Comparison of ENCODE assay signal across 15 cellular contexts in genomic region chr1:43238991-43239469, GRCh38. TPM values are rescaled to one million over a fixed set of nuclear protein-coding genes. Genes with fewer than 3 reads are reported as not detected.
DNase-seq lines count a peak whose midpoint lies in the region; ATAC-seq lines count a peak whose summit lies in the region.
"Had no signal": no experiment of that assay in that cellular context is flagged by ENCODE, and none has a peak within 500 bp of the region (broad histone marks: within the 10 kb centered on the region; RNA-seq: fewer than 3 reads in every experiment).

No MANE protein-coding gene starts in this region.

- peak overlapping the region; percentile 25 for H3K27ac Mint-ChIP-seq in activated naive CD4-positive, alpha-beta T cell treated with anti-CD3 and anti-CD28 coated beads for 36 hours
- H3K27ac Mint-ChIP-seq: activated CD8-positive, alpha-beta T cell treated with anti-CD3 and anti-CD28 coated beads for 36 hours had no signal

- ATAC-seq in HG03196 (IDR thresholded peaks at IDR 0.05; ENCODE audit: unreplicated experiment) (peak; percentile 12), sciatic nerve (no peak)
- ATAC-seq: activated CD8-positive, alpha-beta T cell treated with anti-CD3 and anti-CD28 coated beads for 36 hours had no signal

- no peak for DNase-seq in activated naive CD4-positive, alpha-beta T cell treated with anti-CD3 and anti-CD28 coated beads for 36 hours
- DNase-seq in activated naive CD4-positive, alpha-beta T cell (lab: John Stamatoyannopoulos, UW): no peak
- DNase-seq in ecto neural progenitor cell (ENCODE audit: low spot score) (peak; percentile 17), ureter (ENCODE audit: low spot score) (peak; percentile 31), NCI-H2196 (lab: John Stamatoyannopoulos, UW; ENCODE audit: unreplicated experiment) (no peak), NCI-H1930 (lab: John Stamatoyannopoulos, UW) (no peak), sciatic nerve (ENCODE audit: low spot score) (no peak)
- DNase-seq: activated CD8-positive, alpha-beta T cell treated with anti-CD3 and anti-CD28 coated beads for 36 hours; Caco-2; effector memory CD4-positive, alpha-beta T cell; mesenchymal stem cell; NCI-H187 treated with DMSO at 0.1 percent for 48 hours; T-helper 9 cell had no signal

- peaks cover 2% of the 10 kb centered on the region for H3K27me3 Mint-ChIP-seq in activated naive CD4-positive, alpha-beta T cell treated with anti-CD3 and anti-CD28 coated beads for 36 hours (ENCODE audit: low read depth)
- H3K27me3 Mint-ChIP-seq: activated CD8-positive, alpha-beta T cell treated with anti-CD3 and anti-CD28 coated beads for 36 hours had no signal

- H3K36me3 Mint-ChIP-seq in activated naive CD4-positive, alpha-beta T cell treated with anti-CD3 and anti-CD28 coated beads for 36 hours (ENCODE audit: low read depth): no peaks in the 10 kb centered on the region
- H3K36me3 Mint-ChIP-seq: brain had no signal

- intact Hi-C loops in activated naive CD4-positive, alpha-beta T cell treated with anti-CD3 and anti-CD28 coated beads for 36 hours (cut with micrococcal nuclease): loop anchor here (1.0 kb wide), 1 partner anchor 119 kb away; the partner anchor contains the start of gene CDC20
- intact Hi-C loops in sciatic nerve (cut with DNase I): loop anchor here (10.0 kb wide), 1 partner anchor 146 kb away; the partner anchor contains the start of genes MED8 and SZT2

- no peaks in the 10 kb centered on the region for H3K4me1 Mint-ChIP-seq in activated naive CD4-positive, alpha-beta T cell treated with anti-CD3 and anti-CD28 coated beads for 36 hours (ENCODE audit: low read depth)

- no peaks in the 10 kb centered on the region for H3K9me3 Mint-ChIP-seq in activated naive CD4-positive, alpha-beta T cell treated with anti-CD3 and anti-CD28 coated beads for 36 hours
- H3K9me3 Mint-ChIP-seq: activated CD8-positive, alpha-beta T cell treated with anti-CD3 and anti-CD28 coated beads for 36 hours; brain had no signal

- no peak overlapping the region for H3K4me3 Mint-ChIP-seq in activated naive CD4-positive, alpha-beta T cell treated with anti-CD3 and anti-CD28 coated beads for 36 hours
- H3K4me3 Mint-ChIP-seq: activated CD8-positive, alpha-beta T cell treated with anti-CD3 and anti-CD28 coated beads for 36 hours; brain had no signal

- CTCF ChIA-PET in activated naive CD4-positive, alpha-beta T cell treated with anti-CD3 and anti-CD28 coated beads for 36 hours (lab: Charles Lee): interaction anchor here (0.7 to 3.4 kb wide), 4 partner anchors 12 to 610 kb away, joined by 3 to 14 read pairs (median 4); no protein-coding TSS in a partner anchor

RNA-seq across cellular contexts. Expression of gene TMEM125, which starts 30.8 kb away (rescaled TPM):
- total RNA-seq in activated naive CD4-positive, alpha-beta T cell treated with anti-CD3 and anti-CD28 coated beads for 36 hours: under 1 TPM in 1 of 2 experiments, not detected in 1; 0.21 TPM
- total RNA-seq in ureter (12.1 TPM), sciatic nerve (3.2 TPM)

RNA-seq across cellular contexts. Expression of gene C1orf210, which starts 46.4 kb away (rescaled TPM):
- not detected for total RNA-seq in activated naive CD4-positive, alpha-beta T cell treated with anti-CD3 and anti-CD28 coated beads for 36 hours
- 12.0 TPM for total RNA-seq in ureter
- total RNA-seq in sciatic nerve: not detected
- total RNA-seq: activated CD8-positive, alpha-beta T cell treated with anti-CD3 and anti-CD28 coated beads for 36 hours had no signal

Comparison
In these comparisons a context has a peak if more than half of its experiments do, and no peak if none do; other contexts are left out.
1. DNase-seq: peak in ecto neural progenitor cell (single experiment) and ureter (single experiment); none in activated naive CD4-positive, alpha-beta T cell treated with anti-CD3 and anti-CD28 coated beads for 36 hours (single experiment), activated naive CD4-positive, alpha-beta T cell (0 of 4), NCI-H2196 (single experiment), NCI-H1930 (0 of 2) and sciatic nerve (single experiment).
2. RNA of gene C1orf210, which starts 46.4 kb away (total RNA-seq): 12.0 TPM in ureter (single experiment); not detected in sciatic nerve (single experiment) and not detected in activated naive CD4-positive, alpha-beta T cell treated with anti-CD3 and anti-CD28 coated beads for 36 hours; every median in the first group is over 10 times any median in the second.